Comparison of ENCODE assay signal across 9 cellular contexts in the genomic region with DNA sequence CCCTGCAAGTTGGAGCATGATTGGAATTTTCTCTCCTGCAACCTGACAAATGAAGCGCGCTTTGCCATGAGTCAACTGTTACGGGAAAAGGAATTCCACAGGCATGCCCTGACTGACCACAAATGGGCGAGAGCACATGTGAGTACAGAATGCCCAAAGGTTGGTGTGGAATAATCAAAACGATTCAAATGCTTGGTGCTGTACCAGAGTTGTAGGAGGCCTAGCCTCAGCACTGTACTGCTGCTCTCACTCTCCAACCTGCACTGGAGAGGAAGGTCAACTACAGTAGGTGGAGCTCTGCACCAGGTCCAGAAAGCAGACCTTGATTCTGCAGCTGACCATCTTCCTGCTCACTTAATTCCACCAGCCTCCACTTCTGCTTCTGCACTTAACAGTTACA.
DNase-seq lines count a peak whose midpoint lies in the region; ATAC-seq, FAIRE-seq and TF ChIP-seq lines count a peak whose summit lies in the region.
"Had no signal": no experiment of that assay in that cellular context is flagged by ENCODE, and none has a peak within 500 bp of the region (broad histone marks: within the 10 kb centered on the region; RNA-seq: fewer than 3 reads in every experiment).

No MANE protein-coding gene starts in this region.

- H2AK5ac ChIP-seq in H1 (ENCODE audit: low read depth, low read length) = no peak overlapping the region

- 84% methylated on average over 5 of the region's 5 CpGs; no CpG with 5 or more reads in 1 of the 2 experiments for WGBS in H1 (ENCODE audit: extremely low coverage in 1 of 2, insufficient coverage in 1 of 2, insufficient read length in 1 of 2, insufficient replicate concordance in 2 of 2, low coverage in 1 of 2, low lambda C conversion rate in 2 of 2, missing lambda C conversion rate in 1 of 2), 2 experiments

- POLR2A ChIA-PET in H1 (lab: Charles Lee; ENCODE audit: partially characterized antibody) = no interaction called here

- H3K4me3 ChIP-seq in H1 (ENCODE audit: extremely low read depth in 1 of 4, insufficient read depth in 2 of 4, low read depth in 3 of 4, low read length in 4 of 4) = no peak overlapping the region
- H3K4me3 ChIP-seq in mucosa of descending colon = no peak overlapping the region
- no peak overlapping the region for H3K4me3 ChIP-seq in tibial artery

- H3K23me2 ChIP-seq in H1 (ENCODE audit: low read depth, low read length) = no peaks in the 10 kb centered on the region; the same call in 1 of the 2 replicates

- H4K20me1 ChIP-seq in H1 (replicated peaks in 1 of 2; ENCODE audit: control insufficient read depth in 1 of 2, insufficient read depth in 2 of 2, low read length in 2 of 2) = no peaks in the 10 kb centered on the region

- peak; percentile 71 for ATAC-seq in mucosa of descending colon

- no peak for TF ChIP-seq EP300 in H1 (IDR thresholded peaks at IDR 0.05; ENCODE audit: borderline replicate concordance in 1 of 2, low read depth in 2 of 2, low read length in 2 of 2)

- no peaks in the 10 kb centered on the region for H3K79me2 ChIP-seq in H1 (ENCODE audit: control insufficient read depth in 1 of 2, insufficient read depth in 2 of 2, low read length in 2 of 2)

- H3K4ac ChIP-seq in H1 (replicated peaks; ENCODE audit: insufficient read length, low read depth, low read length) = no peak overlapping the region

- no peak overlapping the region for H2AFZ ChIP-seq in H1 (ENCODE audit: low read length)

- no peaks in the 10 kb centered on the region for H3K36me3 ChIP-seq in H1 (ENCODE audit: control insufficient read depth in 2 of 4, insufficient read depth in 4 of 4, low read length in 3 of 4)
- no peaks in the 10 kb centered on the region for H3K36me3 ChIP-seq in mucosa of descending colon (ENCODE audit: low read depth)
- no peaks in the 10 kb centered on the region for H3K36me3 ChIP-seq in tibial artery

- peak in 1 of 3 experiments; percentile 5; a peak in 1 of 4 replicates for TF ChIP-seq CTCF in H1 (IDR thresholded peaks at IDR 0.05; ENCODE audit: control extremely low read depth in 1 of 3, insufficient read depth in 1 of 3, low read depth in 1 of 3, low read length in 3 of 3)
- no peak for TF ChIP-seq CTCF in mucosa of descending colon (IDR thresholded peaks at IDR 0.05)
- no peak for TF ChIP-seq CTCF in tibial artery (IDR thresholded peaks at IDR 0.05)

- H4K5ac ChIP-seq in H1 (ENCODE audit: insufficient read length, low read depth, low read length) = no peak overlapping the region

- H2BK15ac ChIP-seq in H1 (ENCODE audit: low read length) = 0 out of 2 replicates have a peak overlapping the region, but pooled peaks have one; percentile 73

- H3K4me2 ChIP-seq in H1 (ENCODE audit: insufficient read depth in 1 of 2, low read depth in 2 of 2, low read length in 2 of 2) = no peak overlapping the region

- no peak overlapping the region for H3K4me3 Mint-ChIP-seq in T-helper 2 cell treated with Interferon-gamma antibody and Interleukin-4, amounts not matched to agents 5 μg/mL and 100 μg/mL, for 36 hours

- H3K4me1 Mint-ChIP-seq in T-helper 2 cell treated with Interferon-gamma antibody and Interleukin-4, amounts not matched to agents 5 μg/mL and 100 μg/mL, for 36 hours (ENCODE audit: low read depth) = no peaks in the 10 kb centered on the region

- no peaks in the 10 kb centered on the region for H3K79me1 ChIP-seq in H1 (ENCODE audit: low read depth, low read length)

- H3K4me1 ChIP-seq in H1 (replicated peaks in 1 of 4; ENCODE audit: control insufficient read depth in 3 of 4, insufficient read depth in 4 of 4, low read length in 3 of 4) (peaks cover 0 to 13% (median 4%) of the 10 kb centered on the region in 4 experiments), mucosa of descending colon (ENCODE audit: low read depth) (no peaks in the 10 kb centered on the region), tibial artery (peaks cover 0 to 6% (median 0%) of the 10 kb centered on the region in 4 donors)

- H4K91ac ChIP-seq in H1 (replicated peaks; ENCODE audit: insufficient read length, low read length) = peak overlapping the region; percentile 15

- no peaks in the 10 kb centered on the region for H3K27me3 ChIP-seq in H1 (replicated peaks in 1 of 4; ENCODE audit: control insufficient read depth in 3 of 4, extremely low read depth in 1 of 4, insufficient read depth in 3 of 4, low read length in 3 of 4)
- H3K27me3 ChIP-seq in tibial artery = no peaks in the 10 kb centered on the region

- peak overlapping the region; percentile 48; the same call in 1 of the 2 replicates for H3K18ac ChIP-seq in H1 (ENCODE audit: extremely low read depth, low read length)

- no peak for FAIRE-seq in H1 (lab: Jason Lieb, UNC)
- FAIRE-seq: GM12892 had no signal

- no peaks in the 10 kb centered on the region for H3K36me3 Mint-ChIP-seq in T-helper 2 cell treated with Interferon-gamma antibody and Interleukin-4, amounts not matched to agents 5 μg/mL and 100 μg/mL, for 36 hours (ENCODE audit: low read depth)

- no peak overlapping the region for H3K27ac Mint-ChIP-seq in T-helper 2 cell treated with Interferon-gamma antibody and Interleukin-4, amounts not matched to agents 5 μg/mL and 100 μg/mL, for 36 hours

- H3K23ac ChIP-seq in H1 (ENCODE audit: insufficient read length) = no peak overlapping the region

- DNase-seq in DMS 273 (lab: John Stamatoyannopoulos, UW; ENCODE audit: unreplicated experiment) (peak; percentile 28), NCI-H69 (lab: John Stamatoyannopoulos, UW) (peak; percentile 70), H1 (ENCODE audit: low read depth in 1 of 2, low spot score in 2 of 2) (no peak), mucosa of descending colon (peak in 1 of 3 donors; percentile 22), NCI-H526 (lab: John Stamatoyannopoulos, UW) (no peak), tibial artery (no peak)
- DNase-seq in effector CD8-positive, alpha-beta T cell (lab: John Stamatoyannopoulos, UW) = no peak
- DNase-seq in T-helper 2 cell treated with Interferon-gamma antibody and Interleukin-4, amounts not matched to agents 5 μg/mL and 100 μg/mL, for 36 hours (ENCODE audit: low spot score) = no peak

- H4K8ac ChIP-seq in H1 (ENCODE audit: extremely low read depth, insufficient read depth, low read length) = no peak overlapping the region

- H3K27ac ChIP-seq in H1 (ENCODE audit: low read depth, low read length) (no peak overlapping the region), tibial artery (no peak overlapping the region)

- H3K9me3 ChIP-seq in H1 (ENCODE audit: insufficient read depth in 2 of 2, low read depth in 1 of 2, low read length in 1 of 2) (no peaks in the 10 kb centered on the region), mucosa of descending colon (no peaks in the 10 kb centered on the region), tibial artery (no peaks in the 10 kb centered on the region)

- TF ChIP-seq POLR2A in H1 (IDR thresholded peaks at IDR 0.05; ENCODE audit: control extremely low read depth in 1 of 2, low read depth in 2 of 2, low read length in 2 of 2) = no peak

- CTCF ChIA-PET in H1 (lab: Charles Lee; ENCODE audit: partially characterized antibody) = interaction anchor here (1.0 kb wide), 1 partner anchor 390 kb away, joined by 3 read pairs; no protein-coding TSS in a partner anchor

- peak overlapping the region; percentile 98 for H2BK12ac ChIP-seq in H1 (ENCODE audit: low read depth, low read length)

- intact Hi-C loops in mucosa of descending colon (cut with DNase I, micrococcal nuclease) = loop anchor here in 1 of 2 donors (10.0 kb wide), 1 partner anchor 575 kb away; a partner anchor contains a TSS
- intact Hi-C loops in tibial artery (cut with DNase I; ENCODE audit: low total_unique reads) = loop anchor here (5.0 kb wide), 1 partner anchor 573 kb away; a partner anchor contains a TSS

- no peaks in the 10 kb centered on the region for H3K27me3 Mint-ChIP-seq in T-helper 2 cell treated with Interferon-gamma antibody and Interleukin-4, amounts not matched to agents 5 μg/mL and 100 μg/mL, for 36 hours (ENCODE audit: low read depth)

- H3K9me3 Mint-ChIP-seq in T-helper 2 cell treated with Interferon-gamma antibody and Interleukin-4, amounts not matched to agents 5 μg/mL and 100 μg/mL, for 36 hours = no peaks in the 10 kb centered on the region

- peak overlapping the region; percentile 0; the same call in 1 of the 2 replicates for H2BK5ac ChIP-seq in H1 (ENCODE audit: low read depth, low read length)

- no peak overlapping the region for H3K9ac ChIP-seq in H1 (replicated peaks in 1 of 4; ENCODE audit: extremely low read depth in 1 of 4, low read depth in 3 of 4, low read length in 3 of 4)

- TF ChIP-seq RAD21 in H1 (IDR thresholded peaks at IDR 0.05 in 1 of 2, conservative IDR thresholded peaks at IDR 0.05 in 1 of 2; ENCODE audit: low read depth in 2 of 2, low read length in 2 of 2) = peak in 1 of 2 experiments; percentile 32; a peak in 2 of 4 replicates

- H2BK120ac ChIP-seq in H1 (replicated peaks; ENCODE audit: low read depth, low read length) = no peak overlapping the region

- H3K56ac ChIP-seq in H1 (replicated peaks; ENCODE audit: insufficient read length, low read depth, low read length) = no peak overlapping the region

- peak overlapping the region; percentile 52; the same call in 1 of the 2 replicates for H2BK20ac ChIP-seq in H1 (ENCODE audit: low read length)

- no peak overlapping the region for H3K14ac ChIP-seq in H1 (ENCODE audit: insufficient read length)

TF ChIP-seq in H1, 55 proteins besides CTCF, POLR2A, EP300 and RAD21 (continues in another document):
- no peak for TF ChIP-seq CREB1 (IDR thresholded peaks at IDR 0.05)
- no peak for TF ChIP-seq TBP (IDR thresholded peaks at IDR 0.05; ENCODE audit: low read depth, low read length)
- TF ChIP-seq JUN (IDR thresholded peaks at IDR 0.05; ENCODE audit: low read depth, low read length) = no peak
- TF ChIP-seq TAF1 (IDR thresholded peaks at IDR 0.05; ENCODE audit: low read depth, low read length) = no peak
- TF ChIP-seq SUZ12 (IDR thresholded peaks at IDR 0.05; ENCODE audit: low read length) = no peak
- no peak for TF ChIP-seq HDAC6 (IDR thresholded peaks at IDR 0.05; ENCODE audit: low read depth, low read length)

Comparison
In these comparisons a context has a peak if more than half of its experiments do, and no peak if none do; other contexts are left out.
1. DNase-seq: peak in DMS 273 (single experiment) and NCI-H69 (single experiment); none in H1 (0 of 2), effector CD8-positive, alpha-beta T cell (single experiment), T-helper 2 cell treated with Interferon-gamma antibody and Interleukin-4, amounts not matched to agents 5 μg/mL and 100 μg/mL, for 36 hours (single experiment), NCI-H526 (0 of 2) and tibial artery (0 of 2).